ENCODE assay signal across 18 cellular contexts in genomic region chr1:239823852-239824251, GRCh38.
DNase-seq lines count a peak whose midpoint lies in the region.
"Had no signal": no experiment of that assay in that cellular context is flagged by ENCODE, and none has a peak within 500 bp of the region (broad histone marks: within the 10 kb centered on the region; RNA-seq: fewer than 3 reads in every experiment).

No MANE protein-coding gene starts in this region.

- no peak overlapping the region for H2BK15ac ChIP-seq in neuronal stem cell (ENCODE audit: low read length)

- H2AK5ac ChIP-seq in neuronal stem cell (ENCODE audit: low read depth, low read length) = no peak overlapping the region

- no peaks in the 10 kb centered on the region for H3K27me3 ChIP-seq in neuronal stem cell (ENCODE audit: control insufficient read depth in 3 of 3, insufficient read depth in 3 of 3, low read depth in 1 of 3, low read length in 3 of 3)
- H3K27me3 ChIP-seq: BE2C, BLaER1 had no signal

- no peak overlapping the region for H2AFZ ChIP-seq in neuronal stem cell (ENCODE audit: low read length)

- H3K14ac ChIP-seq in neuronal stem cell (ENCODE audit: low read length) = no peak overlapping the region

- no peak overlapping the region for H3K4me2 ChIP-seq in neuronal stem cell (ENCODE audit: insufficient read depth, low read length, poor library complexity, severe bottlenecking)
- H3K4me2 ChIP-seq: A549, BLaER1 had no signal

- H2BK120ac ChIP-seq in neuronal stem cell (ENCODE audit: low read depth, low read length) = no peak overlapping the region

- H3K4me3 ChIP-seq in neuronal stem cell (ENCODE audit: low read length in 2 of 2) = no peak overlapping the region
- H3K4me3 ChIP-seq: A549, BLaER1, GM12878 had no signal

- peaks cover 0 to 1% of the 10 kb centered on the region in 2 donors for H3K4me1 ChIP-seq in neuronal stem cell (ENCODE audit: control insufficient read depth in 2 of 2, insufficient read depth in 1 of 2, low read depth in 1 of 2, low read length in 2 of 2)
- H3K4me1 ChIP-seq: A549, BE2C, BLaER1 had no signal

- peak overlapping the region; percentile 72 for H3K18ac ChIP-seq in neuronal stem cell (ENCODE audit: low read length)

- H3K23ac ChIP-seq in neuronal stem cell (ENCODE audit: low read depth, low read length, poor library complexity) = no peak overlapping the region

- no peak overlapping the region for H2BK12ac ChIP-seq in neuronal stem cell (ENCODE audit: low read length)

- no peaks in the 10 kb centered on the region for H3K79me1 ChIP-seq in neuronal stem cell (ENCODE audit: low read depth, low read length)

- H2BK5ac ChIP-seq in neuronal stem cell (ENCODE audit: low read length) = no peak overlapping the region

- peak; percentile 6 for DNase-seq in DMS 273 (lab: John Stamatoyannopoulos, UW; ENCODE audit: unreplicated experiment)
- DNase-seq in DMS 273 treated with DMSO at 0.1 percent for 48 hours (lab: John Stamatoyannopoulos, UW) = no peak
- DNase-seq in cerebellum (ENCODE audit: low spot score) = peak; percentile 64
- no peak for DNase-seq in neuronal stem cell (ENCODE audit: low spot score)
- DNase-seq in AML-193 (lab: John Stamatoyannopoulos, UW) = no peak
- DNase-seq in DMS153 treated with DMSO at 0.1 percent for 48 hours (lab: John Stamatoyannopoulos, UW; ENCODE audit: unreplicated experiment) = no peak
- DNase-seq: BE2C; CD4-positive, alpha-beta memory T cell; CD4-positive, CD25-positive, alpha-beta regulatory T cell; CD8-positive, alpha-beta memory T cell; COR-L47; DMS153; DMS79 treated with DMSO at 0.1 percent for 48 hours; GDM1 had no signal

- H3K36me3 ChIP-seq in neuronal stem cell (replicated peaks in 1 of 2; ENCODE audit: control insufficient read depth in 2 of 2, insufficient read depth in 2 of 2, low read length in 2 of 2) = no peaks in the 10 kb centered on the region
- H3K36me3 ChIP-seq: BE2C, BLaER1 had no signal

- H3K27ac ChIP-seq in neuronal stem cell (replicated peaks; ENCODE audit: low read length) = no peak overlapping the region
- H3K27ac ChIP-seq: 22Rv1, A549, BLaER1 had no signal

- no peak overlapping the region for H4K8ac ChIP-seq in neuronal stem cell (ENCODE audit: low read depth, low read length)

- no peak overlapping the region for H3K9ac ChIP-seq in neuronal stem cell (ENCODE audit: low read depth, low read length, poor library complexity)
- H3K9ac ChIP-seq: BLaER1 had no signal

- H3K4ac ChIP-seq in neuronal stem cell (ENCODE audit: low read length) = no peak overlapping the region

- H4K91ac ChIP-seq in neuronal stem cell (ENCODE audit: low read depth, low read length, poor library complexity) = no peak overlapping the region

- H3K9me3 ChIP-seq in neuronal stem cell (replicated peaks in 1 of 2; ENCODE audit: control insufficient read depth in 2 of 2, insufficient read depth in 1 of 2, low read depth in 1 of 2, low read length in 2 of 2) = no peaks in the 10 kb centered on the region
- H3K9me3 ChIP-seq: A549, BE2C, BLaER1 had no signal

- WGBS in neuronal stem cell (ENCODE audit: extremely low coverage in 2 of 2, insufficient read length in 2 of 2, insufficient replicate concordance in 1 of 2), 2 donors = no CpG with 5 or more reads among the region's 13 CpGs

Comparison
In these comparisons a context has a peak if more than half of its experiments do, and no peak if none do; other contexts are left out.
1. DNase-seq: peak in DMS 273 (single experiment) and cerebellum (single experiment); none in DMS 273 treated with DMSO at 0.1 percent for 48 hours (single experiment), neuronal stem cell (single experiment), AML-193 (0 of 2) and DMS153 treated with DMSO at 0.1 percent for 48 hours (single experiment).